9 cellular contexts compared by ENCODE assay signal in the genomic region with DNA sequence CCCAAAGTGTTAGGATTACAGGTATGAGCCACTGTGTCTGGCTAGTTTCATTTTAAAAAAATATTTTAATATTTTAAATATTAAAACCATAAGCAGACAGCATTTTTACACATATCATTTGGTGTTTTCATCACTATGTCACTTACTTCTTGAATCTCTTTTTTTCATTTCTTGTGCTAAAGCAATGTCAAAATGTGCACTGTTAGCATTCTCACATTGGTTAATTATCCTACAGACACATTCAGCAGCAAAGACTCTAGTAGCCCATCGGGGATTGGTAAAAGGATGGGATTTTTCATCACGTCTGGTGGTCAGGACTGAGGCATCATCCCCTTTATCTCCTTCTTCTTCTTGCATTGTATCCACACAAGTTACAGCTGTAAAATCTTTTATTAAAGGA.
"Had no signal": no experiment of that assay in that cellular context is flagged by ENCODE, and none has a peak within 500 bp of the region (broad histone marks: within the 10 kb centered on the region; RNA-seq: fewer than 3 reads in every experiment).

No MANE protein-coding gene starts in this region.

- H3K36me3 ChIP-seq: HAP-1 had no signal

- H3K27ac ChIP-seq: GM23248 had no signal

- H2AFZ ChIP-seq: GM23248 had no signal

- FAIRE-seq: K562 had no signal

- H3K4me1 ChIP-seq: HAP-1 had no signal

- DNase-seq: GM23248, GOT3, H7, HFFc6, IMR-90, KG1 had no signal

- H3K9me3 ChIP-seq: HAP-1 had no signal

- ATAC-seq: HCT116, K562 had no signal

- H3K4me3 ChIP-seq: GM23248, HAP-1, K562 had no signal
